Comparison of ENCODE assay signal across 8 cellular contexts in the genomic region with DNA sequence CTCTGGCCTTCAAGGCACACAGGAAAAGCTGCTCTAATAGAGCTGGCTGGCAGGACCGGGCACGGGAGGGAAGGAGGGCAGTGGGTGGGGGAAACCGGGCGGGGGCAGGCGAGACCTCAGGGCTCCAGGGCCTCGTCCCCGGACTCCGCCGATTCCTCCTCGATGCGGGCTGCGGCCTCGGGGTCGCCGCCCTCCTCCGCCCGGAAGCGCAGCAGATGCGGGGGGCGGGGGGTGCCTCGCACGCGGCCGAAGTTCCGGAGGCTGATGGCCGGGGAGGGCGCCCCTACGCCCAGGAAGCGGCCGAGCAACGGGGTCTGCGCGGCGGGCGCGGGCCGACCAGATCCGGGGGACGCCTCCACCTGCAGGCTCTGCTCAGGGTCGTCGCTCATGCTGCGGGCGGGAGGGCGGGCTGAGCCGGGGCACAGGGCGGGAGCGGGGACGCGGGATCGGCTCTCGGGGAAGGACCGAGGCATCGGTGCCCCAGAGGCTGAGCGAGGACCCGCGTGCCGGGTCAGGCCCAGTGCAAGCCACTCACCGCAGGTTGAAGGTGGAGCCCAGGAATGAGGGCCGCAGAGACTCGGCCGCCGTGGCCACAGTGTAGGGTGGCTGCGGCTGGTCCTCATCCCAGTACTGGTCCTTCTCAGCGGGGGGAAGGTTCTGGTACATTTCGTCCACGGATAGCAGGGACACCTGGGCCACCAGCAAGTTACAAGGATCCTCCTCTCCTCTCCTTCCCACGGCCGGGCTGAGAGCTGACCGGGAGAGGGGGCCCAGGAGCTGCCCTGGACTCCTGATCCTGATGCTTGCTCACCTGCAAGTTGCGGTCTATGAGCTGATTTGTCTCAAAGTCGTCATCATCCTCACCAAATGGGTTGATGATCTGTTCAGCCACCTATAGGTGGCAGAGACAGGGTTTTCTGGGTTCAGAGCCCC. TPM values are rescaled to one million over a fixed set of nuclear protein-coding genes. Genes with fewer than 3 reads are reported as not detected.
A peak's percentile ranks its signal among the peaks of the same experiment; 100 is the strongest.
DNase-seq lines count a peak whose midpoint lies in the region; ATAC-seq, FAIRE-seq and TF ChIP-seq lines count a peak whose summit lies in the region.

No MANE protein-coding gene starts in this region.

- DNase-seq in GM12891 (ENCODE audit: insufficient read length, low spot score) (no peak), T-cell (peak in 5 of 34 experiments; percentile 16 to 40 (median 28)), esophagus muscularis mucosa (ENCODE audit: extremely low spot score) (no peak), Caco-2 (no peak), dedifferentiated amniotic fluid mesenchymal stem cell (ENCODE audit: extremely low spot score) (no peak), SJCRH30 (no peak)

- BruUV-seq in Caco-2 (replicated peaks; lab: Mats Ljungman, UMichigan), result no TSS peak

- TF ChIP-seq CTCF in esophagus muscularis mucosa (IDR thresholded peaks at IDR 0.05), result no peak
- no peak for TF ChIP-seq CTCF in neutrophil (IDR thresholded peaks at IDR 0.05)
- TF ChIP-seq CTCF in Caco-2 (IDR thresholded peaks at IDR 0.05; ENCODE audit: insufficient read depth in 1 of 2, low read depth in 1 of 2, low read length in 1 of 2, severe bottlenecking in 1 of 2, unreplicated experiment in 1 of 2), result no peak

- intact Hi-C loops in esophagus muscularis mucosa (cut with DNase I), result loop anchor here (5.0 kb wide), 2 partner anchors 38 to 228 kb away; a partner anchor contains a TSS
- intact Hi-C loops in Caco-2 (cut with micrococcal nuclease; ENCODE audit: unreplicated experiment), result no loop called here

- H3K9me3 Mint-ChIP-seq in T-cell (no peaks in the 10 kb centered on the region), Caco-2 (ENCODE audit: unreplicated experiment) (no peaks in the 10 kb centered on the region)

- no peak for TF ChIP-seq POLR2A in GM12891 (IDR thresholded peaks at IDR 0.05; ENCODE audit: low read depth, low read length)
- no peak for TF ChIP-seq POLR2A in esophagus muscularis mucosa (IDR thresholded peaks at IDR 0.05; ENCODE audit: low read depth)

- H3K4me1 Mint-ChIP-seq in T-cell (peaks cover 28% of the 10 kb centered on the region in 3 donors), Caco-2 (ENCODE audit: low read depth, unreplicated experiment) (no peaks in the 10 kb centered on the region)

- peak overlapping the region; percentile 66 to 74 (median 69) for H3K4me3 Mint-ChIP-seq in T-cell
- H3K4me3 Mint-ChIP-seq in Caco-2 (ENCODE audit: unreplicated experiment), result no peak overlapping the region

- peak; percentile 80 for FAIRE-seq in GM12891 (lab: Jason Lieb, UNC)

- peak overlapping the region; percentile 52 to 63 (median 54) for H3K27ac ChIP-seq in esophagus muscularis mucosa (replicated peaks in 1 of 4)
- no peak overlapping the region for H3K27ac ChIP-seq in neutrophil
- H3K27ac ChIP-seq in SJCRH30, result no peak overlapping the region

- H3K9me3 ChIP-seq in esophagus muscularis mucosa (no peaks in the 10 kb centered on the region), neutrophil (no peaks in the 10 kb centered on the region), Caco-2 (no peaks in the 10 kb centered on the region), SJCRH30 (replicated peaks) (no peaks in the 10 kb centered on the region)

- no peaks in the 10 kb centered on the region for H3K27me3 Mint-ChIP-seq in T-cell
- H3K27me3 Mint-ChIP-seq in Caco-2 (ENCODE audit: insufficient read depth, unreplicated experiment), result no peaks in the 10 kb centered on the region

- H3K36me3 Mint-ChIP-seq in T-cell (peaks cover 16% of the 10 kb centered on the region), Caco-2 (ENCODE audit: insufficient read depth, unreplicated experiment) (peaks cover 36% of the 10 kb centered on the region)

- ATAC-seq in T-cell (replicated peaks in 1 of 4), result peak; percentile 28 to 41 (median 34)
- no peak for ATAC-seq in HG02884 (IDR thresholded peaks at IDR 0.05; ENCODE audit: unreplicated experiment)

- POLR2A ChIA-PET in T-cell (lab: Charles Lee) (interaction anchor here in 1 of 2 donors (0.6 to 1.1 kb wide), 3 partner anchors 9 to 39 kb away, joined by 3 to 7 read pairs (median 4); a partner anchor contains a TSS), Caco-2 (lab: Charles Lee) (no interaction called here)

- CTCF ChIA-PET in T-cell (lab: Charles Lee), result interaction anchor here in 1 of 2 donors (0.9 to 2.3 kb wide), 5 partner anchors 9 to 519 kb away, joined by 3 to 6 read pairs (median 5); a partner anchor contains a TSS
- CTCF ChIA-PET in Caco-2 (lab: Charles Lee), result interaction anchor here (0.7 kb wide), 1 partner anchor 132 kb away, joined by 3 read pairs; no protein-coding TSS in a partner anchor

- peak overlapping the region; percentile 83 to 85 for H3K27ac Mint-ChIP-seq in T-cell
- H3K27ac Mint-ChIP-seq in Caco-2 (ENCODE audit: unreplicated experiment), result no peak overlapping the region

- peak overlapping the region; percentile 55 to 66 (median 62) for H3K4me3 ChIP-seq in esophagus muscularis mucosa
- peak overlapping the region; percentile 12 to 57 for H3K4me3 ChIP-seq in neutrophil (ENCODE audit: low read depth in 1 of 2, low read length in 1 of 2)
- H3K4me3 ChIP-seq in Caco-2 (ENCODE audit: low read depth, low read length), result no peak overlapping the region
- no peak overlapping the region for H3K4me3 ChIP-seq in SJCRH30

- H3K4me1 ChIP-seq in esophagus muscularis mucosa, result peaks cover 33 to 40% (median 36%) of the 10 kb centered on the region in 4 donors
- peaks cover 29% of the 10 kb centered on the region in 2 experiments for H3K4me1 ChIP-seq in neutrophil (ENCODE audit: control insufficient read depth in 1 of 2, insufficient read depth in 1 of 2, low read depth in 1 of 2, low read length in 1 of 2)
- no peaks in the 10 kb centered on the region for H3K4me1 ChIP-seq in Caco-2
- H3K4me1 ChIP-seq in SJCRH30, result no peaks in the 10 kb centered on the region

- peaks cover 14 to 27% (median 20%) of the 10 kb centered on the region in 4 donors for H3K36me3 ChIP-seq in esophagus muscularis mucosa
- H3K36me3 ChIP-seq in neutrophil, result peaks cover 19% of the 10 kb centered on the region
- H3K36me3 ChIP-seq in Caco-2 (ENCODE audit: control insufficient read depth, insufficient read depth, low read length), result no peaks in the 10 kb centered on the region
- H3K36me3 ChIP-seq in SJCRH30, result peaks cover 22% of the 10 kb centered on the region

- H3K27me3 ChIP-seq in esophagus muscularis mucosa (no peaks in the 10 kb centered on the region), neutrophil (peaks cover 20% of the 10 kb centered on the region), Caco-2 (replicated peaks; ENCODE audit: control insufficient read depth, insufficient read depth, low read length) (no peaks in the 10 kb centered on the region), SJCRH30 (no peaks in the 10 kb centered on the region)

- no peak for TF ChIP-seq EP300 in esophagus muscularis mucosa (IDR thresholded peaks at IDR 0.05)

- 11% methylated on average over 11 of the region's 71 CpGs for whole genome bisulfite sequencing in esophagus muscularis mucosa

TF ChIP-seq in GM12891, 5 proteins besides CTCF, POLR2A, EP300 and RAD21:
- TF ChIP-seq TAF1 (IDR thresholded peaks at IDR 0.05; ENCODE audit: low read depth, low read length) (0 out of 2 replicates have a peak, but pooled peaks have one; percentile 21), PAX5 (IDR thresholded peaks at IDR 0.05; ENCODE audit: insufficient read depth, low read length, severe bottlenecking) (no peak), POLR2AphosphoS5 (IDR thresholded peaks at IDR 0.05; ENCODE audit: low read depth, low read length) (no peak; the same call in 1 of the 2 replicates)

RNA-seq across cellular contexts. Expression of a gene that starts 3.6 kb away (rescaled TPM):
- polyA plus RNA-seq in GM12891 (2012; ENCODE audit: low read depth, missing spikeins), result 1.7 TPM
- 1 to 10 TPM in 4 of 5 donors, under 1 TPM in 1; 0.75 to 2.4 (median 1.6) TPM for total RNA-seq in T-cell
- total RNA-seq in esophagus muscularis mucosa, result under 1 TPM in 1 of 4 donors, not detected in 3; 0.29 TPM
- total RNA-seq in Caco-2 (2022), result not detected in 2 replicates
- total RNA-seq in SJCRH30 (2014; rRNA removed; shearing (Covaris generic)), result not detected in 2 replicates

RNA-seq across cellular contexts. Expression of a gene that starts 9.0 kb away (rescaled TPM):
- 4,239 TPM for polyA plus RNA-seq in GM12891 (2012; ENCODE audit: low read depth, missing spikeins)
- total RNA-seq in T-cell (1,000 to 10,000 TPM; 2,713 to 2,895 (median 2,873) TPM), esophagus muscularis mucosa (1,000 to 10,000 TPM; 1,063 to 2,408 (median 1,844) TPM), Caco-2 (2022) (1,451 and 1,467 TPM in 2 replicates)
- 3,055 and 3,167 TPM in 2 replicates for total RNA-seq in SJCRH30 (2014; rRNA removed; shearing (Covaris generic))

RNA-seq across cellular contexts. Expression of a gene that starts 15.8 kb away (rescaled TPM):
- polyA plus RNA-seq in GM12891 (2012; ENCODE audit: low read depth, missing spikeins), result 16.7 TPM
- total RNA-seq in T-cell (100 to 1,000 TPM; 124 to 453 (median 136) TPM), esophagus muscularis mucosa (10 to 100 TPM in 2 of 4 donors, 1 to 10 TPM in 2; 7.9 to 46.4 (median 10.5) TPM), Caco-2 (2022) (3.2 and 5.2 TPM in 2 replicates)
- total RNA-seq in SJCRH30 (2014; rRNA removed; shearing (Covaris generic)), result 8.0 and 11.4 TPM in 2 replicates

RNA-seq across cellular contexts. Expression of a gene that starts 22.8 kb away (rescaled TPM):
- polyA plus RNA-seq in GM12891 (2012; ENCODE audit: low read depth, missing spikeins), result 0.17 TPM
- total RNA-seq in T-cell, result 1 to 10 TPM in 2 of 5 donors, under 1 TPM in 2, not detected in 1; 0.36 to 4.3 (median 2.3) TPM
- under 1 TPM in 1 of 4 donors, not detected in 3; 0.83 TPM for total RNA-seq in esophagus muscularis mucosa
- total RNA-seq in Caco-2 (2022), result not detected in 2 replicates
- not detected in 2 replicates for total RNA-seq in SJCRH30 (2014; rRNA removed; shearing (Covaris generic))

RNA-seq across cellular contexts. Expression of a gene that starts 24.0 kb away (rescaled TPM):
- polyA plus RNA-seq in GM12891 (2012; ENCODE audit: low read depth, missing spikeins), result 1.6 TPM
- 10 to 100 TPM; 10.1 to 56.7 (median 11.5) TPM for total RNA-seq in T-cell
- total RNA-seq in esophagus muscularis mucosa, result 1 to 10 TPM; 2.7 to 6.6 (median 3.4) TPM
- total RNA-seq in Caco-2 (2022), result 0.53 and 1.6 TPM in 2 replicates
- 0.43 and 1.4 TPM in 2 replicates for total RNA-seq in SJCRH30 (2014; rRNA removed; shearing (Covaris generic))

Comparison
In these comparisons a context has a peak if more than half of its experiments do, and no peak if none do; other contexts are left out.
1. H3K27ac ChIP-seq: peak in esophagus muscularis mucosa (4 of 4); none in neutrophil (single experiment) and SJCRH30 (single experiment).
2. H3K4me3 ChIP-seq: peak in esophagus muscularis mucosa (4 of 4) and neutrophil (2 of 2); none in Caco-2 (single experiment) and SJCRH30 (single experiment).